In genomic region chr3:96410006-96410730, GRCh38 we compare ENCODE assay signal across 7 cellular contexts.
"Had no signal": no experiment of that assay in that cellular context is flagged by ENCODE, and none has a peak within 500 bp of the region (broad histone marks: within the 10 kb centered on the region; RNA-seq: fewer than 3 reads in every experiment).

No MANE protein-coding gene starts in this region.

- H3K27ac Mint-ChIP-seq: HFFc6 had no signal

- ATAC-seq: HCT116 had no signal

- H3K36me3 ChIP-seq: HAP-1 had no signal

- H3K9me3 ChIP-seq: HAP-1 had no signal

- DNase-seq: GM23248, GOT3, H7, HFFc6, IMR-90 had no signal

- H3K4me3 ChIP-seq: GM23248, HAP-1 had no signal

- H3K4me3 Mint-ChIP-seq: HFFc6 had no signal

- H3K4me1 ChIP-seq: HAP-1 had no signal

- H3K27ac ChIP-seq: GM23248 had no signal
